9 cellular contexts compared by ENCODE assay signal in the genomic region with DNA sequence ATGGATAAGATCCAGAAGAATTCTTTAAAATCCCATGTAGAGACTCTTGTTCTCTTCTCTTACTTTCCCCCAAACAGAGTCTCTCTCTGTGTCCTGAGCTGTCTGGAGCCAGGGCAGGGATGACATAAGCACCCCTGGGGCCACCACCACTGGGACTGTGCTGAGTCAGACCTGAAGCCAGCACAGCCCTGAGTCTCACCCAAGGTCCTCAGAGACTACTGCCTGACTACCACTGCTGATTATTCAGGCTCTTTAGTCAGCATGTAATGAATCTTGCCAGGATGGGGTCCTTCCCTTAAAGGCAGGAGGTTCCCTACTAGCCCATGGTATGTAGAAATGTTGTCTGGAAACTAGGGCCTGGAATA. TPM values are rescaled to one million over a fixed set of nuclear protein-coding genes. Genes with fewer than 3 reads are reported as not detected.
DNase-seq lines count a peak whose midpoint lies in the region; ATAC-seq, FAIRE-seq and TF ChIP-seq lines count a peak whose summit lies in the region.
"Had no signal": no experiment of that assay in that cellular context is flagged by ENCODE, and none has a peak within 500 bp of the region (broad histone marks: within the 10 kb centered on the region; RNA-seq: fewer than 3 reads in every experiment).

No MANE protein-coding gene starts in this region.

- H3K27ac ChIP-seq in substantia nigra (ENCODE audit: low read depth, low read length, poor library complexity, severe bottlenecking) (no peak overlapping the region), small intestine (ENCODE audit: low read depth in 1 of 2, low read length in 1 of 2) (no peak overlapping the region)
- H3K27ac ChIP-seq: thoracic aorta had no signal

- ATAC-seq in GM21529 (IDR thresholded peaks at IDR 0.05; ENCODE audit: unreplicated experiment) (peak; percentile 84), HG03558 (IDR thresholded peaks at IDR 0.05; ENCODE audit: extremely low read depth, unreplicated experiment) (peak; percentile 47)

- no peaks in the 10 kb centered on the region for H3K4me1 ChIP-seq in small intestine (ENCODE audit: control insufficient read depth in 2 of 2, insufficient read depth in 1 of 2, low read depth in 1 of 2, low read length in 1 of 2)

- FAIRE-seq in small intestine (lab: Jason Lieb, UNC), result no peak

- H3K4me3 ChIP-seq in GM12864 (ENCODE audit: low read depth, low read length), result no peak overlapping the region
- H3K4me3 ChIP-seq in fibroblast of pulmonary artery (replicated peaks; ENCODE audit: low read depth, low read length), result no peak overlapping the region
- H3K4me3 ChIP-seq in small intestine (ENCODE audit: low read depth in 1 of 2, low read length in 2 of 2), result no peak overlapping the region
- H3K4me3 ChIP-seq: thoracic aorta had no signal

- no peaks in the 10 kb centered on the region for H3K9me3 ChIP-seq in small intestine (ENCODE audit: control insufficient read depth, low read depth)
- H3K9me3 ChIP-seq: thoracic aorta had no signal

- H3K36me3 ChIP-seq in small intestine (ENCODE audit: control insufficient read depth in 2 of 2, insufficient read depth in 2 of 2, low read length in 2 of 2), result no peaks in the 10 kb centered on the region
- H3K36me3 ChIP-seq: thoracic aorta had no signal

- DNase-seq in GM12864 (ENCODE audit: low read depth), result peak; percentile 15
- DNase-seq in fibroblast of pulmonary artery (ENCODE audit: low read depth), result peak; percentile 10
- no peak for DNase-seq in activated CD8-positive, alpha-beta memory T cell treated with anti-CD3 and anti-CD28 coated beads, Interleukin-2, amount 50 U/mL, for 48 hours
- no peak for DNase-seq in NCI-H2081 (lab: John Stamatoyannopoulos, UW)
- no peak for DNase-seq in substantia nigra (lab: John Stamatoyannopoulos, UW)
- no peak for DNase-seq in small intestine

- H3K27me3 ChIP-seq in small intestine (ENCODE audit: control insufficient read depth in 2 of 2, insufficient read depth in 2 of 2, low read length in 2 of 2), result peaks cover 0 to 2% of the 10 kb centered on the region in 2 donors

- no peak for TF ChIP-seq CTCF in GM12864 (IDR thresholded peaks at IDR 0.05; ENCODE audit: low read depth, low read length, missing control alignments)
- no peak for TF ChIP-seq CTCF in fibroblast of pulmonary artery (IDR thresholded peaks at IDR 0.05; ENCODE audit: low read length, missing control alignments)

RNA-seq across cellular contexts. Expression of a gene that starts 34.9 kb away (rescaled TPM):
- polyA plus RNA-seq in small intestine, result 100 to 1,000 TPM in 2 of 3 donors, 10 to 100 TPM in 1; 76.4 to 137 (median 117) TPM

Comparison
In these comparisons a context has a peak if more than half of its experiments do, and no peak if none do; other contexts are left out.
1. DNase-seq: peak in GM12864 (single experiment) and fibroblast of pulmonary artery (single experiment); none in activated CD8-positive, alpha-beta memory T cell treated with anti-CD3 and anti-CD28 coated beads, Interleukin-2, amount 50 U/mL, for 48 hours (single experiment), NCI-H2081 (0 of 2), substantia nigra (0 of 49) and small intestine (single experiment).